Comparison of ENCODE assay signal across 8 cellular contexts in the genomic region with DNA sequence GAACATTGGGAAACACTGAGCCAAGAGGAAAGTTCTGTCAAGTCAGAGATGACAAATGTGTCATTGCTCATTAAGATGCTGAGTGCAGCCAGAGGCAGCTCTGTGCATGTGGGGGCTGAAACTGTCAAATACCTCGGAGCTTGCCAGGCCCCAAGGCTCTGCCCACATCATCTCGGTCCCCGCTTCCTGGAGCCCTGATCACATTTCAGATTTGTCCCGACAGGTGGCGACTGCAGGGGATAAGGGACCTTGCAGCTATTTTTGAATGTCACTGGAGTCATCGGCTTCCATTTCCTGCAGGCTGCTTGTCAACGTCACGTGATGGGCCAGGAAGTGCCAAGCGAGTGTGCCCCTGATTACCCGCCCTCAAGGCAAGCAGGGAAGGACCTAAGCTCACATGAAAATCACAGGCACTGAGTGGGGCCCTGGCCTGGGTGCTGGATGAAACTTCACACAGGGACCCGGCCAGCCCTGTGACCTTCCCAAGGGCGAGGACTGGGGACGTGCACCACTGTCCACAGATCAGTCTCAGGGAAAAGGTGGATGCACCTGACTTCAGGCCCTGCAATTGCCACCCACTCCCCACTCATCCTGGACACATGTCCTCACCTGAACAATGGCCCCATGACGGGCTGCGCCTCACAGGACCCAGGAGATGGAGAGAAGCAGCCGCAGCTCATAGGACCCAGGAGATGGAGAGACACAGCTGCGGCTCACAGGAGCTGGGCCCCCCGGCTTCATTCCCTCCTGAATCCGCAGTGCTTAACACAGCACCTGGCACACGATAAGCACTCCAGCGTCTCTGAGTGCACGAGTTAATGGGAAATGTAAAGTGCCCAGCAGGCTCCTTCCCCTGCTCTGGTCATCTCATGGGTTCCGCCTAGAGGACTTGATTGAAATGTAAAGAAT.
DNase-seq lines count a peak whose midpoint lies in the region; ATAC-seq and TF ChIP-seq lines count a peak whose summit lies in the region.

No MANE protein-coding gene starts in this region.

- peak; percentile 80 for ATAC-seq in activated naive CD8-positive, alpha-beta T cell treated with anti-CD3 and anti-CD28 coated beads, Interleukin-2, amount 10 ng/mL, durations not matched to agents 7 days and 5 days (ENCODE audit: low read depth)
- peak; percentile 56 to 66 (median 61) for ATAC-seq in natural killer cell
- peak; percentile 93 for ATAC-seq in stimulated activated naive CD8-positive, alpha-beta T cell treated with anti-CD3 and anti-CD28 coated beads, Interleukin-15, amount 100 ng/mL, for 72 hours
- no peak for ATAC-seq in HG03196 (IDR thresholded peaks at IDR 0.05; ENCODE audit: unreplicated experiment)

- TF ChIP-seq CTCF in natural killer cell (IDR thresholded peaks at IDR 0.05) (no peak), glutamatergic neuron (IDR thresholded peaks at IDR 0.05; ENCODE audit: partially characterized antibody, unreplicated experiment) (no peak)

- no peaks in the 10 kb centered on the region for H3K27me3 Mint-ChIP-seq in T-helper 1 cell treated with Interleukin-12 subunit alpha and Interleukin-12 subunit beta and Interleukin-4 antibody, amounts not matched to agents 30 μg/mL and 1 μg/mL, for 36 hours (ENCODE audit: low read depth)
- H3K27me3 Mint-ChIP-seq in activated naive CD8-positive, alpha-beta T cell treated with anti-CD3 and anti-CD28 coated beads, Interleukin-2, amount 10 ng/mL, durations not matched to agents 7 days and 5 days: no peaks in the 10 kb centered on the region
- H3K27me3 Mint-ChIP-seq in natural killer cell (ENCODE audit: low read depth in 2 of 2) (no peaks in the 10 kb centered on the region), glutamatergic neuron (ENCODE audit: unreplicated experiment) (peaks cover 2% of the 10 kb centered on the region)
- H3K27me3 Mint-ChIP-seq in stimulated activated naive CD8-positive, alpha-beta T cell treated with anti-CD3 and anti-CD28 coated beads, Interleukin-15, amount 100 ng/mL, for 72 hours: no peaks in the 10 kb centered on the region

- POLR2A ChIA-PET in activated naive CD8-positive, alpha-beta T cell treated with anti-CD3 and anti-CD28 coated beads, Interleukin-2, amount 10 ng/mL, durations not matched to agents 7 days and 5 days (lab: Charles Lee): interaction anchor here (0.6 to 2.5 kb wide), 9 partner anchors 16 to 198 kb away, joined by 3 to 19 read pairs (median 3); a partner anchor contains a TSS

- peaks cover 43% of the 10 kb centered on the region for H3K4me1 Mint-ChIP-seq in T-helper 1 cell treated with Interleukin-12 subunit alpha and Interleukin-12 subunit beta and Interleukin-4 antibody, amounts not matched to agents 30 μg/mL and 1 μg/mL, for 36 hours (ENCODE audit: low read depth)
- H3K4me1 Mint-ChIP-seq in activated naive CD8-positive, alpha-beta T cell treated with anti-CD3 and anti-CD28 coated beads, Interleukin-2, amount 10 ng/mL, durations not matched to agents 7 days and 5 days: peaks cover 60% of the 10 kb centered on the region
- H3K4me1 Mint-ChIP-seq in natural killer cell: peaks cover 45 to 60% of the 10 kb centered on the region in 2 donors
- H3K4me1 Mint-ChIP-seq in stimulated activated naive CD8-positive, alpha-beta T cell treated with anti-CD3 and anti-CD28 coated beads, Interleukin-15, amount 100 ng/mL, for 72 hours: peaks cover 54% of the 10 kb centered on the region
- H3K4me1 Mint-ChIP-seq in glutamatergic neuron (ENCODE audit: low read depth, unreplicated experiment): peaks cover 11% of the 10 kb centered on the region

- intact Hi-C loops in natural killer cell (cut with micrococcal nuclease): loop anchor here (1.0 kb wide), 1 partner anchor 106 kb away; no protein-coding TSS in a partner anchor

- H3K27ac Mint-ChIP-seq in T-helper 1 cell treated with Interleukin-12 subunit alpha and Interleukin-12 subunit beta and Interleukin-4 antibody, amounts not matched to agents 30 μg/mL and 1 μg/mL, for 36 hours: peak overlapping the region; percentile 79
- H3K27ac Mint-ChIP-seq in activated naive CD8-positive, alpha-beta T cell treated with anti-CD3 and anti-CD28 coated beads, Interleukin-2, amount 10 ng/mL, durations not matched to agents 7 days and 5 days: peak overlapping the region; percentile 83
- peak overlapping the region; percentile 31 to 69 for H3K27ac Mint-ChIP-seq in natural killer cell
- peak overlapping the region; percentile 46 to 94 for H3K27ac Mint-ChIP-seq in stimulated activated naive CD8-positive, alpha-beta T cell treated with anti-CD3 and anti-CD28 coated beads, Interleukin-15, amount 100 ng/mL, for 72 hours
- no peak overlapping the region for H3K27ac Mint-ChIP-seq in glutamatergic neuron (ENCODE audit: unreplicated experiment)

- peak; percentile 28 for DNase-seq in DMS79 (lab: John Stamatoyannopoulos, UW)
- DNase-seq in activated naive CD8-positive, alpha-beta T cell treated with anti-CD3 and anti-CD28 coated beads, Interleukin-2, amount 10 ng/mL, durations not matched to agents 7 days and 5 days: peak; percentile 71
- peak; percentile 23 for DNase-seq in natural killer cell
- peak; percentile 64 to 85 for DNase-seq in stimulated activated naive CD8-positive, alpha-beta T cell treated with anti-CD3 and anti-CD28 coated beads, Interleukin-15, amount 100 ng/mL, for 72 hours
- DNase-seq in cortex of kidney (lab: John Stamatoyannopoulos, UW): no peak
- DNase-seq in glutamatergic neuron: no peak

- peaks cover 63% of the 10 kb centered on the region for H3K36me3 Mint-ChIP-seq in T-helper 1 cell treated with Interleukin-12 subunit alpha and Interleukin-12 subunit beta and Interleukin-4 antibody, amounts not matched to agents 30 μg/mL and 1 μg/mL, for 36 hours (ENCODE audit: low read depth)
- H3K36me3 Mint-ChIP-seq in activated naive CD8-positive, alpha-beta T cell treated with anti-CD3 and anti-CD28 coated beads, Interleukin-2, amount 10 ng/mL, durations not matched to agents 7 days and 5 days: peaks cover 37% of the 10 kb centered on the region
- peaks cover 19% of the 10 kb centered on the region for H3K36me3 Mint-ChIP-seq in natural killer cell
- H3K36me3 Mint-ChIP-seq in glutamatergic neuron (ENCODE audit: unreplicated experiment): peaks cover 24% of the 10 kb centered on the region

- no peaks in the 10 kb centered on the region for H3K9me3 Mint-ChIP-seq in T-helper 1 cell treated with Interleukin-12 subunit alpha and Interleukin-12 subunit beta and Interleukin-4 antibody, amounts not matched to agents 30 μg/mL and 1 μg/mL, for 36 hours
- H3K9me3 Mint-ChIP-seq in activated naive CD8-positive, alpha-beta T cell treated with anti-CD3 and anti-CD28 coated beads, Interleukin-2, amount 10 ng/mL, durations not matched to agents 7 days and 5 days: no peaks in the 10 kb centered on the region
- H3K9me3 Mint-ChIP-seq in natural killer cell (no peaks in the 10 kb centered on the region), glutamatergic neuron (ENCODE audit: unreplicated experiment) (peaks cover 5% of the 10 kb centered on the region)
- H3K9me3 Mint-ChIP-seq in stimulated activated naive CD8-positive, alpha-beta T cell treated with anti-CD3 and anti-CD28 coated beads, Interleukin-15, amount 100 ng/mL, for 72 hours: no peaks in the 10 kb centered on the region

- peak overlapping the region; percentile 21 for H3K4me3 Mint-ChIP-seq in T-helper 1 cell treated with Interleukin-12 subunit alpha and Interleukin-12 subunit beta and Interleukin-4 antibody, amounts not matched to agents 30 μg/mL and 1 μg/mL, for 36 hours
- peak overlapping the region; percentile 38 for H3K4me3 Mint-ChIP-seq in activated naive CD8-positive, alpha-beta T cell treated with anti-CD3 and anti-CD28 coated beads, Interleukin-2, amount 10 ng/mL, durations not matched to agents 7 days and 5 days
- peak overlapping the region; percentile 31 for H3K4me3 Mint-ChIP-seq in natural killer cell
- H3K4me3 Mint-ChIP-seq in stimulated activated naive CD8-positive, alpha-beta T cell treated with anti-CD3 and anti-CD28 coated beads, Interleukin-15, amount 100 ng/mL, for 72 hours: peak overlapping the region in 1 of 2 donors; percentile 29
- H3K4me3 Mint-ChIP-seq in glutamatergic neuron (ENCODE audit: unreplicated experiment): no peak overlapping the region

Comparison
In these comparisons a context has a peak if more than half of its experiments do, and no peak if none do; other contexts are left out.
1. DNase-seq: peak in DMS79 (single experiment), activated naive CD8-positive, alpha-beta T cell treated with anti-CD3 and anti-CD28 coated beads, Interleukin-2, amount 10 ng/mL, durations not matched to agents 7 days and 5 days (single experiment), natural killer cell (single experiment) and stimulated activated naive CD8-positive, alpha-beta T cell treated with anti-CD3 and anti-CD28 coated beads, Interleukin-15, amount 100 ng/mL, for 72 hours (2 of 2); none in cortex of kidney (single experiment) and glutamatergic neuron (single experiment).